In the genomic region with DNA sequence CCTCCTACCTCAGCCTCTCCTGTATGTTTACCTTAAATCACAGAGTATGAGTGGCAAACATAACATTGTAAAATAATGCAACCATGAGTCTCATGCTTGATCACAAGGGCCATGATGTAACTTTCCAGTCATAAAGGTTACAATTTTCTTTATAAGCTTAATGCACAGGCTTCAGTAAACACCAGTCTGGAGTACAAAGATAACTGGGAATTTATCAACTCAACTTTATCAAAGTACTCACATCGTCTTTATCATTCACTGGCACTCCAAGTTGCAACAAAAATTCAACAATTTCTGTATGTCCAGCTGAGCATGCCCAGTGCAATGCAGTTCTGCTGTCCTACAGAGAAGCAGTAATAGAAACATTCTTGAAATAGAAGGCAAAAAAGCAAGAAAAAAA, we compare ENCODE assay signal across 16 cellular contexts. TPM values are rescaled to one million over a fixed set of nuclear protein-coding genes. Genes with fewer than 3 reads are reported as not detected.
"Had no signal": no experiment of that assay in that cellular context is flagged by ENCODE, and none has a peak within 500 bp of the region (broad histone marks: within the 10 kb centered on the region; RNA-seq: fewer than 3 reads in every experiment).

No MANE protein-coding gene starts in this region.

- H3K27ac Mint-ChIP-seq: activated CD4-positive, alpha-beta memory T cell treated with anti-CD3 and anti-CD28 coated beads, Interleukin-2, amount 10 ng/mL, durations not matched to agents 7 days and 5 days; activated CD4-positive, alpha-beta T cell treated with anti-CD3 and anti-CD28 coated beads for 36 hours; natural killer cell had no signal

- H3K9me3 ChIP-seq: suprapubic skin, upper lobe of left lung had no signal

- H3K4me1 Mint-ChIP-seq: natural killer cell had no signal

- H3K4me3 Mint-ChIP-seq: activated CD4-positive, alpha-beta memory T cell treated with anti-CD3 and anti-CD28 coated beads, Interleukin-2, amount 10 ng/mL, durations not matched to agents 7 days and 5 days; activated CD4-positive, alpha-beta T cell treated with anti-CD3 and anti-CD28 coated beads for 36 hours; natural killer cell had no signal

- H3K9me3 Mint-ChIP-seq: activated CD4-positive, alpha-beta memory T cell treated with anti-CD3 and anti-CD28 coated beads, Interleukin-2, amount 10 ng/mL, durations not matched to agents 7 days and 5 days; natural killer cell had no signal

- H3K27me3 Mint-ChIP-seq: activated CD4-positive, alpha-beta memory T cell treated with anti-CD3 and anti-CD28 coated beads, Interleukin-2, amount 10 ng/mL, durations not matched to agents 7 days and 5 days; activated CD4-positive, alpha-beta T cell treated with anti-CD3 and anti-CD28 coated beads for 36 hours had no signal

- H3K27me3 ChIP-seq: suprapubic skin, upper lobe of left lung had no signal

- ATAC-seq: activated CD4-positive, alpha-beta T cell treated with anti-CD3 and anti-CD28 coated beads for 36 hours; natural killer cell; sciatic nerve; stimulated activated naive CD8-positive, alpha-beta T cell treated with anti-CD3 and anti-CD28 coated beads, Interleukin-15, Interleukin-2, amounts not matched to agents 100 U/mL and 50 U/mL, for 24 hours had no signal

- H3K36me3 ChIP-seq: WERI-Rb-1 had no signal

- H3K4me3 ChIP-seq: suprapubic skin, upper lobe of left lung had no signal

- H3K27ac ChIP-seq: suprapubic skin, upper lobe of left lung, WERI-Rb-1 had no signal

- H3K36me3 Mint-ChIP-seq: natural killer cell had no signal

- DNase-seq: activated CD4-positive, alpha-beta memory T cell treated with anti-CD3 and anti-CD28 coated beads, Interleukin-2, amount 10 ng/mL, durations not matched to agents 7 days and 5 days; activated CD4-positive, alpha-beta T cell treated with anti-CD3 and anti-CD28 coated beads for 36 hours; activated naive CD4-positive, alpha-beta T cell; activated T-cell treated with anti-CD3 and anti-CD28 coated beads, Interleukin-2, amount 50 U/mL, for 48 hours; caudate nucleus; cortex of kidney; effector CD8-positive, alpha-beta T cell; natural killer cell; stimulated activated naive CD8-positive, alpha-beta T cell treated with anti-CD3 and anti-CD28 coated beads, Interleukin-15, Interleukin-2, amounts not matched to agents 100 U/mL and 50 U/mL, for 24 hours; SW 1271; T-helper 9 cell; upper lobe of left lung; WERI-Rb-1 had no signal

RNA-seq across cellular contexts. Expression of a gene that starts 43.6 kb away (rescaled TPM):
- total RNA-seq: osteoblast had no signal
